Comparison of ENCODE assay signal across 21 cellular contexts in genomic region chr16:48269011-48269410, GRCh38. TPM values are rescaled to one million over a fixed set of nuclear protein-coding genes. Genes with fewer than 3 reads are reported as not detected.
"Had no signal": no experiment of that assay in that cellular context is flagged by ENCODE, and none has a peak within 500 bp of the region (broad histone marks: within the 10 kb centered on the region; RNA-seq: fewer than 3 reads in every experiment).

No MANE protein-coding gene starts in this region.

- H3K27me3 Mint-ChIP-seq: activated B cell treated with CpG ODN at 0.5 μM for 24 hours; activated CD4-positive, alpha-beta memory T cell treated with anti-CD3 and anti-CD28 coated beads for 36 hours; dendritic cell treated with granulocyte-macrophage colony-stimulating factor and Interleukin-4, amounts not matched to agents 40 ng/mL and 50 ng/mL, for 4 days; progenitor cell of endocrine pancreas had no signal

- H3K27ac Mint-ChIP-seq: activated B cell treated with CpG ODN at 0.5 μM for 24 hours; activated CD4-positive, alpha-beta memory T cell treated with anti-CD3 and anti-CD28 coated beads for 36 hours; activated T-helper 2 cell treated with anti-CD3 and anti-CD28 coated beads, Interferon-gamma antibody, Interleukin-2, Interleukin-4, amounts not matched to agents 10 μg/mL and 5 μg/mL and 100 μg/mL, durations not matched to agents 14 hours and 24 hours and 36 hours; dendritic cell treated with granulocyte-macrophage colony-stimulating factor and Interleukin-4, amounts not matched to agents 40 ng/mL and 50 ng/mL, for 4 days; progenitor cell of endocrine pancreas had no signal

- DNase-seq: activated B cell treated with CpG ODN at 0.5 μM for 24 hours; activated CD4-positive, alpha-beta memory T cell treated with anti-CD3 and anti-CD28 coated beads for 36 hours; activated CD4-positive, alpha-beta T cell treated with anti-CD3 and anti-CD28 coated beads for 4 hours; activated naive CD4-positive, alpha-beta T cell treated with anti-CD3 and anti-CD28 coated beads, Interleukin-2, amount 50 U/mL, for 16 hours; effector CD8-positive, alpha-beta T cell; esophagus squamous epithelium; left ventricle myocardium superior; stimulated activated CD4-positive, alpha-beta T cell treated with anti-CD3 and anti-CD28 coated beads, Interleukin-12 subunit alpha, Interleukin-12 subunit beta, amount 100 ng/mL, for 4 hours; stimulated activated CD4-positive, alpha-beta T cell treated with anti-CD3 and anti-CD28 coated beads, Interleukin-1b, Interleukin-23, amount 100 ng/mL, for 48 hours; stimulated activated CD8-positive, alpha-beta memory T cell treated with anti-CD3 and anti-CD28 coated beads, Interleukin-4, amount 100 ng/mL, for 48 hours; testis; upper lobe of left lung had no signal

- H3K9me3 Mint-ChIP-seq: activated CD4-positive, alpha-beta memory T cell treated with anti-CD3 and anti-CD28 coated beads for 36 hours; activated T-helper 2 cell treated with anti-CD3 and anti-CD28 coated beads, Interferon-gamma antibody, Interleukin-2, Interleukin-4, amounts not matched to agents 10 μg/mL and 5 μg/mL and 100 μg/mL, durations not matched to agents 14 hours and 24 hours and 36 hours; dendritic cell treated with granulocyte-macrophage colony-stimulating factor and Interleukin-4, amounts not matched to agents 40 ng/mL and 50 ng/mL, for 4 days; neural crest cell had no signal

- H3K27me3 ChIP-seq: esophagus squamous epithelium, right atrium auricular region, testis, upper lobe of left lung had no signal

- H3K4me3 Mint-ChIP-seq: activated B cell treated with CpG ODN at 0.5 μM for 24 hours; activated CD4-positive, alpha-beta memory T cell treated with anti-CD3 and anti-CD28 coated beads for 36 hours; dendritic cell treated with granulocyte-macrophage colony-stimulating factor and Interleukin-4, amounts not matched to agents 40 ng/mL and 50 ng/mL, for 4 days; neural crest cell had no signal

- H3K9me3 ChIP-seq: esophagus squamous epithelium, right atrium auricular region, testis, upper lobe of left lung had no signal

- H3K4me3 ChIP-seq: esophagus squamous epithelium, right atrium auricular region, testis, upper lobe of left lung had no signal

- H3K4me1 Mint-ChIP-seq: activated B cell treated with CpG ODN at 0.5 μM for 24 hours had no signal

- FAIRE-seq: astrocyte, bronchial epithelial cell had no signal

- ATAC-seq: left ventricle myocardium superior, SK-N-SH treated with all-trans-retinoic acid at 6 μM for 48 hours had no signal

- H3K4me1 ChIP-seq: esophagus squamous epithelium, testis had no signal

- H3K27ac ChIP-seq: esophagus squamous epithelium, testis, upper lobe of left lung had no signal

RNA-seq across cellular contexts. Expression of gene ABCC11, which starts 21.7 kb away (rescaled TPM):
- total RNA-seq: activated B cell treated with CpG ODN at 0.5 μM for 24 hours; left ventricle myocardium superior; right atrium auricular region; T-helper 1 cell treated with Interleukin-12 subunit alpha and Interleukin-12 subunit beta and Interleukin-4 antibody, amounts not matched to agents 30 ng/mL and 1 ng/mL, for 36 hours had no signal
